8 cellular contexts compared by ENCODE assay signal in genomic region chr7:87059525-87060287, GRCh38.
DNase-seq lines count a peak whose midpoint lies in the region; ATAC-seq and TF ChIP-seq lines count a peak whose summit lies in the region.

TSS of gene ELAPOR2 (minus strand) at chr7:87059654. CDS start at chr7:87059513, 141 bp downstream.

- DNase-seq in AG08395 (ENCODE audit: low spot score) = peak; percentile 66
- peak; percentile 87 for DNase-seq in NCI-H2227 treated with DMSO at 0.1 percent for 48 hours (lab: John Stamatoyannopoulos, UW)
- DNase-seq in activated CD4-positive, alpha-beta T cell treated with anti-CD3 and anti-CD28 coated beads for 4 hours = peak; percentile 78 to 84
- DNase-seq in coronary artery (ENCODE audit: low spot score) = peak; percentile 79
- peak; percentile 95 for DNase-seq in left kidney (ENCODE audit: low read depth, low spot score)
- peak; percentile 81 for DNase-seq in stimulated activated CD4-positive, alpha-beta T cell treated with anti-CD3 and anti-CD28 coated beads, Interleukin-2, amount 100 ng/mL, for 4 hours (ENCODE audit: low read depth)

- peak; percentile 95 for ATAC-seq in GM18873 (IDR thresholded peaks at IDR 0.05; ENCODE audit: low FRiP score, unreplicated experiment)
- peak; percentile 97 for ATAC-seq in HG03108 (IDR thresholded peaks at IDR 0.05; ENCODE audit: unreplicated experiment)

- peak within 1 kb of the TSS; percentile 75 for H3K4me3 ChIP-seq in coronary artery

- TF ChIP-seq CTCF in coronary artery (IDR thresholded peaks at IDR 0.05) = peak; percentile 27

- peak within 1 kb of the TSS; percentile 62 to 73 for H3K27ac ChIP-seq in coronary artery

Comparison
In these comparisons a context has a peak if more than half of its experiments do, and no peak if none do; other contexts are left out.
1. Peak in every context shown above with its lines: DNase-seq, ATAC-seq, H3K4me3 ChIP-seq and H3K27ac ChIP-seq.